In the genomic region with DNA sequence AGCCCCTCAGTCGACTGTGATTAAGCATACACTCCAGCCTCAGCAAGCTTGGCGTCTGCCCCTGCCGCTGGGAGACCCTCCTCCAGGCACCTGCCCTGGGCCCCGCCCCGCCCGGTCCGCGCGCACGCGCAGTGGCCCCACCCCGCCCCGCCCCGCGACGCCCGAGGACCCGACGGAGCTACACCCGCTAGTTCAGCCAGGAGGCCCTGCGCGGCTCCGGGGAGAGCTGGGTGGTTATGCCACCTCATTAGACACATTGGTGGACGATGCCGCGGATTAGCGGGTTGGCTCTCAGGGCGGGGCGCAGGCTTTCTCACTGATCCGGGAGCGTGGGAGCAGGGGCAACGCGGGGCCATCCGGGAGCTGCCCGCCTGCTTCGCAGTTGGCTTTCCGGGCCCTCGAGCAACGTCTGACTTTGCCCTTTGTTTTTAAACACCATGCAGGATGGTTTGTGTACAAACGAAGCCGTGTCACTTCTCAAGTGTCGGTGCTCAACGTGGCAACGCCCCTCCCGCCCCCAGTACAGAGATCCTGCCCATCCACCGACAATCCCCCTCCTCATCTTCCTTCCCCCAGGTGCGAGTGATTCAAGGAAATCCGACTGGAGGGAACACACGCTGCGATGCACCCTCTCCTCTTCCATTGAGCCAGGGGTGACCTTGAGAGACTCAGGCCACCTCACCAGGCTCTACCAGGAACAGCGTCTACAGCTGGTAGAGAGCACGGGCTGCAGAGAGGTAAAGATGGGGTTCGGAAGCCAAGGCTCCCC, we compare ENCODE assay signal across 8 cellular contexts.
DNase-seq lines count a peak whose midpoint lies in the region; ATAC-seq, FAIRE-seq and TF ChIP-seq lines count a peak whose summit lies in the region.

No MANE protein-coding gene starts in this region.

- H3K4me1 ChIP-seq in HUES6 (ENCODE audit: control insufficient read depth, insufficient read depth, low read length) = peaks cover 23% of the 10 kb centered on the region
- no peaks in the 10 kb centered on the region; the same call in 1 of the 2 replicates for H3K4me1 ChIP-seq in GM12878 (ENCODE audit: control insufficient read depth, insufficient read depth, low read length)
- H3K4me1 ChIP-seq in iPS-15b (ENCODE audit: control insufficient read depth, insufficient read depth, low read length) = peaks cover 6% of the 10 kb centered on the region
- H3K4me1 ChIP-seq in small intestine (ENCODE audit: control insufficient read depth in 2 of 2, insufficient read depth in 1 of 2, low read depth in 1 of 2, low read length in 1 of 2) = peaks cover 0 to 2% of the 10 kb centered on the region in 2 donors
- no peaks in the 10 kb centered on the region for H3K4me1 ChIP-seq in SJCRH30

- CTCF ChIA-PET in GM12878 (lab: Yijun Ruan, JAX) = interaction anchor here (0.6 to 1.2 kb wide), 3 partner anchors 73 to 345 kb away, joined by 3 read pairs; no protein-coding TSS in a partner anchor

- ATAC-seq in GM12878 (peak; percentile 92), HG03039 (IDR thresholded peaks at IDR 0.05; ENCODE audit: unreplicated experiment) (no peak)

- POLR2A ChIA-PET in GM12878 (lab: Charles Lee) = no interaction called here

- H3K36me3 ChIP-seq in HUES6 (ENCODE audit: control insufficient read depth, insufficient read depth, low read length) (no peaks in the 10 kb centered on the region), GM12878 (ENCODE audit: control insufficient read depth in 2 of 2, insufficient read depth in 2 of 2, low read length in 1 of 2) (no peaks in the 10 kb centered on the region), iPS-15b (ENCODE audit: control insufficient read depth, insufficient read depth, low read length) (no peaks in the 10 kb centered on the region), small intestine (ENCODE audit: control insufficient read depth in 2 of 2, insufficient read depth in 2 of 2, low read length in 2 of 2) (no peaks in the 10 kb centered on the region), SJCRH30 (no peaks in the 10 kb centered on the region)

- no peak for TF ChIP-seq RAD21 in GM12878 (IDR thresholded peaks at IDR 0.05; ENCODE audit: insufficient read depth, low read depth, low read length)

- H3K4me2 ChIP-seq in GM12878 (ENCODE audit: control insufficient read depth, insufficient read depth) = peak overlapping the region; percentile 86

- H3K9me3 ChIP-seq in HUES6 (ENCODE audit: control insufficient read depth, insufficient read depth, low read depth, low read length) (peaks cover 9% of the 10 kb centered on the region), GM12878 (replicated peaks; ENCODE audit: control insufficient read depth, insufficient read depth, low read length) (no peaks in the 10 kb centered on the region), iPS-15b (ENCODE audit: control insufficient read depth, insufficient read depth, low read length) (peaks cover 4% of the 10 kb centered on the region), small intestine (ENCODE audit: control insufficient read depth, low read depth) (no peaks in the 10 kb centered on the region), SJCRH30 (replicated peaks) (no peaks in the 10 kb centered on the region)

- RAD21 ChIA-PET in GM12878 (lab: Charles Lee; ENCODE audit: unreplicated experiment) = no interaction called here

- DNase-seq in T-helper 22 cell (ENCODE audit: low read depth) (peak; percentile 65), GM12878 (ENCODE audit: low read depth, low spot score) (no peak), small intestine (peak; percentile 60), SJCRH30 (no peak)

- BruUV-seq in GM12878 (replicated peaks; lab: Mats Ljungman, UMichigan) = no TSS peak

- H3K4me3 ChIP-seq in HUES6 (ENCODE audit: low read depth, low read length) (peak overlapping the region; percentile 63), GM12878 (peak overlapping the region; percentile 44; the same call in 1 of the 2 replicates), iPS-15b (ENCODE audit: low read depth, low read length) (peak overlapping the region; percentile 84), small intestine (ENCODE audit: low read depth in 1 of 2, low read length in 2 of 2) (peak overlapping the region; percentile 4 to 48), SJCRH30 (no peak overlapping the region)

- in situ Hi-C loops in GM12878 (cut with MboI) = no loop called here

- H3K27ac ChIP-seq in HUES6 (ENCODE audit: low read depth, low read length) (no peak overlapping the region), GM12878 (ENCODE audit: control insufficient read depth, insufficient read depth) (no peak overlapping the region), small intestine (ENCODE audit: low read depth in 1 of 2, low read length in 1 of 2) (no peak overlapping the region), SJCRH30 (no peak overlapping the region)

- peak; percentile 22 for TF ChIP-seq POLR2A in GM15510 (IDR thresholded peaks at IDR 0.05; ENCODE audit: borderline replicate concordance, extremely low read depth, insufficient read length)
- no peak for TF ChIP-seq POLR2A in GM12878 (IDR thresholded peaks at IDR 0.05; ENCODE audit: low read depth, low read length)

- TF ChIP-seq EP300 in GM12878 (IDR thresholded peaks at IDR 0.05; ENCODE audit: borderline replicate concordance in 1 of 2, control insufficient read depth in 1 of 2, low read depth in 2 of 2, low read length in 2 of 2) = no peak

- H3K79me2 ChIP-seq in GM12878 (ENCODE audit: control insufficient read depth, insufficient read depth, low read length) = no peaks in the 10 kb centered on the region

- no peaks in the 10 kb centered on the region for H4K20me1 ChIP-seq in GM12878 (ENCODE audit: control insufficient read depth, insufficient read depth)

- 20% methylated on average over 48 of the region's 53 CpGs for WGBS in GM12878 (ENCODE audit: insufficient coverage, insufficient replicate concordance, low lambda C conversion rate, missing lambda C conversion rate)
- 12 to 18% (median 13%) methylated on average over 38 to 53 of the region's 53 CpGs for WGBS in small intestine, 3 donors

- TF ChIP-seq CTCF in GM12878 (IDR thresholded peaks at IDR 0.05 in 2 of 3, conservative IDR thresholded peaks at IDR 0.05 in 1 of 3; ENCODE audit: control insufficient read depth in 2 of 3, extremely low read depth in 1 of 3, insufficient read depth in 1 of 3, low read depth in 3 of 3, low read length in 3 of 3) = no peak

- SMC1A ChIA-PET in GM12878 (lab: Charles Lee; ENCODE audit: uncharacterized antibody, unreplicated experiment) = interaction anchor here (1.2 kb wide), 1 partner anchor 72 kb away, joined by 3 read pairs; no protein-coding TSS in a partner anchor

- peak overlapping the region; percentile 71 for H2AFZ ChIP-seq in GM12878 (ENCODE audit: control insufficient read depth, low read depth, low read length)

- intact Hi-C loops in GM12878 (cut with micrococcal nuclease; ENCODE audit: unreplicated experiment) = no loop called here

- H3K9ac ChIP-seq in HUES6 (ENCODE audit: low read length) (no peak overlapping the region), GM12878 (ENCODE audit: control insufficient read depth, insufficient read depth, low read length) (no peak overlapping the region), iPS-15b (ENCODE audit: low read depth, low read length) (peak overlapping the region; percentile 17)

- H3K27me3 ChIP-seq in HUES6 (ENCODE audit: control insufficient read depth, insufficient read depth, low read length) (peaks cover 21% of the 10 kb centered on the region), GM12878 (replicated peaks in 1 of 2; ENCODE audit: control insufficient read depth in 2 of 2, insufficient read depth in 2 of 2, low read length in 1 of 2) (no peaks in the 10 kb centered on the region; a peak in 2 of 4 replicates), iPS-15b (ENCODE audit: control insufficient read depth, insufficient read depth, low read length) (no peaks in the 10 kb centered on the region), small intestine (ENCODE audit: control insufficient read depth in 2 of 2, insufficient read depth in 2 of 2, low read length in 2 of 2) (peaks cover 0 to 7% of the 10 kb centered on the region in 2 donors), SJCRH30 (no peaks in the 10 kb centered on the region)

- FAIRE-seq in GM12878 (lab: Jason Lieb, UNC) (no peak), small intestine (lab: Jason Lieb, UNC) (no peak)

TF ChIP-seq in GM12878, 131 proteins besides CTCF, POLR2A, EP300 and RAD21 (continues in another document):
- TF ChIP-seq RUNX3 (IDR thresholded peaks at IDR 0.05; ENCODE audit: low read length) = no peak
- TF ChIP-seq NFXL1 (IDR thresholded peaks at IDR 0.05; ENCODE audit: borderline replicate concordance) = no peak
- TF ChIP-seq POU2F2 (IDR thresholded peaks at IDR 0.05; ENCODE audit: borderline replicate concordance, low read depth, low read length) = no peak
- TF ChIP-seq, protein P1, sequence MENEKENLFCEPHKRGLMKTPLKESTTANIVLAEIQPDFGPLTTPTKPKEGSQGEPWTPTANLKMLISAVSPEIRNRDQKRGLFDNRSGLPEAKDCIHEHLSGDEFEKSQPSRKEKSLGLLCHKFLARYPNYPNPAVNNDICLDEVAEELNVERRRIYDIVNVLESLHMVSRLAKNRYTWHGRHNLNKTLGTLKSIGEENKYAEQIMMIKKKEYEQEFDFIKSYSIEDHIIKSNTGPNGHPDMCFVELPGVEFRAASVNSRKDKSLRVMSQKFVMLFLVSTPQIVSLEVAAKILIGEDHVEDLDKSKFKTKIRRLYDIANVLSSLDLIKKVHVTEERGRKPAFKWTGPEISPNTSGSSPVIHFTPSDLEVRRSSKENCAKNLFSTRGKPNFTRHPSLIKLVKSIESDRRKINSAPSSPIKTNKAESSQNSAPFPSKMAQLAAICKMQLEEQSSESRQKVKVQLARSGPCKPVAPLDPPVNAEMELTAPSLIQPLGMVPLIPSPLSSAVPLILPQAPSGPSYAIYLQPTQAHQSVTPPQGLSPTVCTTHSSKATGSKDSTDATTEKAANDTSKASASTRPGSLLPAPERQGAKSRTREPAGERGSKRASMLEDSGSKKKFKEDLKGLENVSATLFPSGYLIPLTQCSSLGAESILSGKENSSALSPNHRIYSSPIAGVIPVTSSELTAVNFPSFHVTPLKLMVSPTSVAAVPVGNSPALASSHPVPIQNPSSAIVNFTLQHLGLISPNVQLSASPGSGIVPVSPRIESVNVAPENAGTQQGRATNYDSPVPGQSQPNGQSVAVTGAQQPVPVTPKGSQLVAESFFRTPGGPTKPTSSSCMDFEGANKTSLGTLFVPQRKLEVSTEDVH (IDR thresholded peaks at IDR 0.05; ENCODE audit: low read depth, partially characterized antibody) = no peak
- TF ChIP-seq, protein P2, sequence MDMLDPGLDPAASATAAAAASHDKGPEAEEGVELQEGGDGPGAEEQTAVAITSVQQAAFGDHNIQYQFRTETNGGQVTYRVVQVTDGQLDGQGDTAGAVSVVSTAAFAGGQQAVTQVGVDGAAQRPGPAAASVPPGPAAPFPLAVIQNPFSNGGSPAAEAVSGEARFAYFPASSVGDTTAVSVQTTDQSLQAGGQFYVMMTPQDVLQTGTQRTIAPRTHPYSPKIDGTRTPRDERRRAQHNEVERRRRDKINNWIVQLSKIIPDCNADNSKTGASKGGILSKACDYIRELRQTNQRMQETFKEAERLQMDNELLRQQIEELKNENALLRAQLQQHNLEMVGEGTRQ (IDR thresholded peaks at IDR 0.05; ENCODE audit: borderline replicate concordance, low read depth, low read length) = no peak

Comparison
In these comparisons a context has a peak if more than half of its experiments do, and no peak if none do; other contexts are left out.
1. DNase-seq: peak in T-helper 22 cell (single experiment) and small intestine (single experiment); none in GM12878 (single experiment) and SJCRH30 (0 of 2).